1 cellular context compared by ENCODE assay signal in genomic region chr3:30288830-30289229, GRCh38.
TF ChIP-seq lines count a peak whose summit lies in the region.

No MANE protein-coding gene starts in this region.

TF ChIP-seq in HepG2, 621 proteins besides CTCF, POLR2A, EP300 and RAD21:
- TF ChIP-seq HMG20B (CRISPR knock-in tag; conservative IDR thresholded peaks at IDR 0.05) (no peak), TP53 (CRISPR knock-in tag; conservative IDR thresholded peaks at IDR 0.05) (no peak), ZNF576 (CRISPR knock-in tag; IDR thresholded peaks at IDR 0.05) (no peak), THAP11 (CRISPR knock-in tag; IDR thresholded peaks at IDR 0.05) (no peak), DNMT1 (CRISPR knock-in tag; IDR thresholded peaks at IDR 0.05) (no peak), ZNF563 (CRISPR knock-in tag; IDR thresholded peaks at IDR 0.05) (no peak), MYPOP (CRISPR knock-in tag; IDR thresholded peaks at IDR 0.05) (no peak), YEATS4 (CRISPR knock-in tag; IDR thresholded peaks at IDR 0.05; ENCODE audit: borderline replicate concordance) (peak; percentile 5; the same call in 1 of the 2 replicates)
